In genomic region chr7:7183833-7184463, GRCh38 we compare ENCODE assay signal across 8 cellular contexts. TPM values are rescaled to one million over a fixed set of nuclear protein-coding genes. Genes with fewer than 3 reads are reported as not detected.
DNase-seq lines count a peak whose midpoint lies in the region; ATAC-seq, FAIRE-seq and TF ChIP-seq lines count a peak whose summit lies in the region.

No MANE protein-coding gene starts in this region.

- no TSS peak for BruUV-seq in endothelial cell of umbilical vein (replicated peaks; lab: Mats Ljungman, UMichigan)

- H2AFZ ChIP-seq in endothelial cell of umbilical vein (ENCODE audit: low read depth, low read length) = no peak overlapping the region
- no peak overlapping the region for H2AFZ ChIP-seq in parathyroid adenoma

- H3K36me3 ChIP-seq in endothelial cell of umbilical vein (ENCODE audit: control insufficient read depth in 2 of 2, extremely low read depth in 1 of 2, insufficient read depth in 2 of 2, low read length in 2 of 2) = no peaks in the 10 kb centered on the region
- H3K36me3 ChIP-seq in parathyroid adenoma (ENCODE audit: control insufficient read depth, insufficient read depth, low read length) = no peaks in the 10 kb centered on the region
- no peaks in the 10 kb centered on the region for H3K36me3 ChIP-seq in ascending aorta

- H3K9me3 ChIP-seq in endothelial cell of umbilical vein (replicated peaks; ENCODE audit: control insufficient read depth, insufficient read depth, low read length) = no peaks in the 10 kb centered on the region
- no peaks in the 10 kb centered on the region for H3K9me3 ChIP-seq in parathyroid adenoma (ENCODE audit: control insufficient read depth, low read length)
- no peaks in the 10 kb centered on the region for H3K9me3 ChIP-seq in ascending aorta

- peaks cover 3% of the 10 kb centered on the region for H3K9me1 ChIP-seq in endothelial cell of umbilical vein (replicated peaks; ENCODE audit: control insufficient read depth, extremely low read depth, insufficient read depth, low read length)

- no peak for TF ChIP-seq POLR2A in endothelial cell of umbilical vein (IDR thresholded peaks at IDR 0.05; ENCODE audit: low read depth, low read length)
- no peak for TF ChIP-seq POLR2A in GM18505 (IDR thresholded peaks at IDR 0.05; ENCODE audit: borderline replicate concordance, extremely low read depth, insufficient read depth, insufficient read length)

- intact Hi-C loops in endothelial cell of umbilical vein (cut with micrococcal nuclease) (loop anchor here (2.0 to 5.0 kb wide), 5 partner anchors 37 to 1077 kb away; no protein-coding TSS in a partner anchor), ascending aorta (cut with DNase I) (loop anchor here (2.0 to 5.0 kb wide), 4 partner anchors 82 to 785 kb away; partner anchors contain the start of genes GLCCI1, UMAD1 and ZNF12)

- dilution Hi-C loops in endothelial cell of umbilical vein (cut with MboI; ENCODE audit: extremely low pct_ligation_motif_present, low sequenced_read_pairs) = no loop called here

- ATAC-seq in HG02884 (IDR thresholded peaks at IDR 0.05; ENCODE audit: unreplicated experiment) (no peak), GM18505 (IDR thresholded peaks at IDR 0.05; ENCODE audit: unreplicated experiment) (no peak)

- H3K4me1 ChIP-seq in endothelial cell of umbilical vein (ENCODE audit: control insufficient read depth, extremely low read depth, insufficient read depth, low read length) = peaks cover 18% of the 10 kb centered on the region
- peaks cover 11% of the 10 kb centered on the region for H3K4me1 ChIP-seq in parathyroid adenoma
- H3K4me1 ChIP-seq in ascending aorta = peaks cover 0 to 7% of the 10 kb centered on the region in 2 donors

- peak overlapping the region; percentile 100 for H3K4me2 ChIP-seq in endothelial cell of umbilical vein (ENCODE audit: insufficient read depth, low read length)
- H3K4me2 ChIP-seq in parathyroid adenoma (ENCODE audit: low read length) = peak overlapping the region; percentile 86

- POLR2A ChIA-PET in endothelial cell of umbilical vein (lab: Charles Lee) = interaction anchor here (0.7 kb wide), 1 partner anchor 1006 kb away, joined by 4 read pairs; no protein-coding TSS in a partner anchor

- FAIRE-seq in endothelial cell of umbilical vein (lab: Jason Lieb, UNC) = no peak

- DNase-seq in GM10266 (ENCODE audit: extremely low spot score) = peak; percentile 29
- DNase-seq in OCI-M1 (lab: John Stamatoyannopoulos, UW) = peak; percentile 32
- DNase-seq in endothelial cell of umbilical vein (ENCODE audit: low read depth, low spot score) = peak; percentile 54
- no peak for DNase-seq in mucosa of gallbladder (ENCODE audit: low spot score)
- no peak for DNase-seq in ascending aorta (ENCODE audit: low spot score in 2 of 2)

- H3K79me2 ChIP-seq in endothelial cell of umbilical vein (ENCODE audit: control insufficient read depth, insufficient read depth, low read length) (peaks cover 48% of the 10 kb centered on the region), parathyroid adenoma (peaks cover 42% of the 10 kb centered on the region)

- CTCF ChIA-PET in endothelial cell of umbilical vein (lab: Charles Lee) = interaction anchor here (0.8 to 2.3 kb wide), 3 partner anchors 79 to 233 kb away, joined by 3 to 12 read pairs (median 5); no protein-coding TSS in a partner anchor

- peaks cover 2% of the 10 kb centered on the region for H4K20me1 ChIP-seq in endothelial cell of umbilical vein (replicated peaks; ENCODE audit: control insufficient read depth, extremely low read depth, insufficient read depth, low read length)

- no peaks in the 10 kb centered on the region for H3K27me3 ChIP-seq in endothelial cell of umbilical vein (ENCODE audit: control insufficient read depth in 2 of 2, insufficient read depth in 2 of 2, low read length in 2 of 2)
- no peaks in the 10 kb centered on the region for H3K27me3 ChIP-seq in parathyroid adenoma (ENCODE audit: control insufficient read depth, insufficient read depth, low read length)
- H3K27me3 ChIP-seq in ascending aorta = no peaks in the 10 kb centered on the region

- H3K4me3 ChIP-seq in endothelial cell of umbilical vein (replicated peaks in 1 of 3; ENCODE audit: insufficient read depth in 1 of 3, low read depth in 1 of 3, low read length in 3 of 3) (peak overlapping the region; percentile 77 to 95 (median 85)), parathyroid adenoma (ENCODE audit: low read depth, low read length) (peak overlapping the region; percentile 99), ascending aorta (peak overlapping the region in 1 of 2 donors; percentile 87)

- TF ChIP-seq CTCF in GM10266 (IDR thresholded peaks at IDR 0.05; ENCODE audit: control insufficient read depth, insufficient read depth, low read depth, missing control alignments) (no peak), endothelial cell of umbilical vein (IDR thresholded peaks at IDR 0.05; ENCODE audit: extremely low read depth in 1 of 2, insufficient read depth in 1 of 2, low read depth in 1 of 2, low read length in 2 of 2) (no peak), parathyroid adenoma (IDR thresholded peaks at IDR 0.05) (no peak), ascending aorta (IDR thresholded peaks at IDR 0.05) (no peak)

- H3K9ac ChIP-seq in endothelial cell of umbilical vein (replicated peaks; ENCODE audit: extremely low read depth, insufficient read depth, low read length) (peak overlapping the region; percentile 95), parathyroid adenoma (peak overlapping the region; percentile 31)

- H3K27ac ChIP-seq in endothelial cell of umbilical vein (ENCODE audit: insufficient read depth, low read depth, low read length) (peak overlapping the region; percentile 63), parathyroid adenoma (peak overlapping the region; percentile 98), ascending aorta (no peak overlapping the region)

TF ChIP-seq in endothelial cell of umbilical vein, 7 proteins besides CTCF, POLR2A, EP300 and RAD21:
- TF ChIP-seq FOS (IDR thresholded peaks at IDR 0.05; ENCODE audit: borderline replicate concordance, insufficient read depth, low read length) = peak; percentile 61
- peak; percentile 70 for TF ChIP-seq JUN (IDR thresholded peaks at IDR 0.05; ENCODE audit: borderline replicate concordance, insufficient read depth, insufficient read length, low read depth)
- TF ChIP-seq EZH2 (IDR thresholded peaks at IDR 0.05; ENCODE audit: borderline replicate concordance, low read depth, low read length, severe bottlenecking) = no peak

RNA-seq across cellular contexts. Expression of gene C1GALT1, which starts 1.6 kb away (rescaled TPM):
- total RNA-seq in endothelial cell of umbilical vein (21.9 and 31.1 TPM in 2 replicates), mucosa of gallbladder (58.3 TPM), ascending aorta (11.0 TPM)
- 10.2 and 18.3 TPM in 2 replicates for polyA plus RNA-seq in endothelial cell of umbilical vein
- 18.9 and 20.3 TPM in 2 replicates for polyA plus RNA-seq in endothelial cell of umbilical vein (2011; cell fraction: cytosol; rRNA removed)
- polyA plus RNA-seq in endothelial cell of umbilical vein (2011; cell fraction: nucleus; rRNA removed) = 18.5 and 32.8 TPM in 2 replicates
- 13.8 and 28.9 TPM in 2 replicates for polyA plus RNA-seq in endothelial cell of umbilical vein (2012)
- polyA minus RNA-seq in endothelial cell of umbilical vein = 6.5 and 6.9 TPM in 2 replicates
- 5.1 TPM for polyA minus RNA-seq in endothelial cell of umbilical vein (2011; cell fraction: cytosol; rRNA and poly(A)+ RNA removed)
- polyA minus RNA-seq in endothelial cell of umbilical vein (2011; cell fraction: nucleus; rRNA and poly(A)+ RNA removed) = 22.3 and 33.3 TPM in 2 replicates

Comparison
In these comparisons a context has a peak if more than half of its experiments do, and no peak if none do; other contexts are left out.
1. DNase-seq: peak in GM10266 (single experiment), OCI-M1 (single experiment) and endothelial cell of umbilical vein (single experiment); none in mucosa of gallbladder (single experiment) and ascending aorta (0 of 2).
2. H3K27ac ChIP-seq: peak in endothelial cell of umbilical vein (single experiment) and parathyroid adenoma (single experiment); none in ascending aorta (0 of 2).